In the genomic region with DNA sequence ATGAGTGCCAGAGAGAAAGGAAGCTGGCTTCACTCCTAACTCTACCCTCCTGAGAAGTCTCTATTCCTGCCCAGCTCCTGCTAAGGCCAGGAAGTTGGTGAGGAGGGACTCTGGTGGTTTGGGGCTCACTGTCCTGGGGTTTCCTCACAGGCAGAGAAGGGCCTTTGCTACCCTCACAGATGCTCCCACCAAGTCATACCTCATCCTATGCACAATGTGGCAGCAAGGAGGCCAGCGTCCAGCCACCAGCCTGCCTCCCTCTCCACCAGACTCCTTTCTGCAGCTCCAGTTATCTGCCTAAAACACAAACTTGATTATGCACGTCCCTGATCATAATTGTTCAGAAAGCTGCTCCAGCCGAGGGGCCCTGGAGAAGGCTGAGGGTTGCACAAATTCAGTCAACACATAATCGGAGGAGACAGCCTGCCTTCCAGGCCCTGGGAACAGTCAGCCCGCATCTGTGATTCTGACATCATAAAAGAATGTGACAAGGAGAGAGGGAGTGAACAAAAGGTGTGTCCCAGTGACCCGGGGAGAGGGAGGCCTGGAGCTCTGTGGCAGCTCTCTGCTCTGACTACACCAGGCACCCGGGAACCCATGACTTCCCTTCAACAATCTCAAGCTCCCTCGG, we compare ENCODE assay signal across 9 cellular contexts. TPM values are rescaled to one million over a fixed set of nuclear protein-coding genes. Genes with fewer than 3 reads are reported as not detected.
A peak's percentile ranks its signal among the peaks of the same experiment; 100 is the strongest.
DNase-seq lines count a peak whose midpoint lies in the region; ATAC-seq and TF ChIP-seq lines count a peak whose summit lies in the region.
"Had no signal": no experiment of that assay in that cellular context is flagged by ENCODE, and none has a peak within 500 bp of the region (broad histone marks: within the 10 kb centered on the region; RNA-seq: fewer than 3 reads in every experiment).

No MANE protein-coding gene starts in this region.

- TF ChIP-seq CTCF in PC-3 (conservative IDR thresholded peaks at IDR 0.05; ENCODE audit: low read depth, low read length) (no peak), thyroid gland (IDR thresholded peaks at IDR 0.05) (no peak)

- DNase-seq in PC-3, result peak; percentile 13
- peak; percentile 68 for DNase-seq in dedifferentiated amniotic fluid mesenchymal stem cell (ENCODE audit: extremely low spot score)
- DNase-seq in mesenchymal stem cell, result peak; percentile 91
- DNase-seq in thyroid gland, result no peak
- no peak for DNase-seq in NCI-H146 (lab: John Stamatoyannopoulos, UW)
- DNase-seq in NCI-H146 treated with DMSO at 0.1 percent for 48 hours (lab: John Stamatoyannopoulos, UW; ENCODE audit: unreplicated experiment), result no peak
- DNase-seq in naive thymus-derived CD4-positive, alpha-beta T cell, result no peak
- no peak for DNase-seq in germinal center (ENCODE audit: low spot score)
- DNase-seq: activated B cell treated with CpG ODN at 0.5 μM for 24 hours had no signal

- H4K8ac ChIP-seq in mesenchymal stem cell (ENCODE audit: low read length), result peak overlapping the region; percentile 85

- peaks cover 22% of the 10 kb centered on the region for H3K79me1 ChIP-seq in mesenchymal stem cell (replicated peaks; ENCODE audit: low read length, poor library complexity, severe bottlenecking)

- H3K27me3 ChIP-seq in PC-3 (ENCODE audit: low read length), result no peaks in the 10 kb centered on the region
- no peaks in the 10 kb centered on the region for H3K27me3 ChIP-seq in mesenchymal stem cell (ENCODE audit: control insufficient read depth in 1 of 2, insufficient read depth in 1 of 2, low read length in 2 of 2)
- H3K27me3 ChIP-seq in thyroid gland, result no peaks in the 10 kb centered on the region
- no peaks in the 10 kb centered on the region for H3K27me3 ChIP-seq in naive thymus-derived CD4-positive, alpha-beta T cell (ENCODE audit: control insufficient read depth in 2 of 2, insufficient read depth in 2 of 2, low read length in 2 of 2)

- no peak overlapping the region for H3K4me2 ChIP-seq in PC-3 (ENCODE audit: low read length)
- no peak overlapping the region for H3K4me2 ChIP-seq in mesenchymal stem cell (ENCODE audit: low read length, poor library complexity, severe bottlenecking)

- peak overlapping the region; percentile 75 to 96 for H3K4ac ChIP-seq in mesenchymal stem cell (ENCODE audit: low read depth in 1 of 2, low read length in 2 of 2)

- CTCF ChIA-PET in PC-3 (lab: Charles Lee), result interaction anchor here (0.9 kb wide), 1 partner anchor 9 kb away, joined by 4 read pairs; no protein-coding TSS in a partner anchor
- CTCF ChIA-PET in naive thymus-derived CD4-positive, alpha-beta T cell (lab: Charles Lee), result no interaction called here

- peak overlapping the region; percentile 99 for H2AK5ac ChIP-seq in mesenchymal stem cell (ENCODE audit: low read length, severe bottlenecking)

- WGBS in mesenchymal stem cell, result 25% methylated on average over 7 of the region's 8 CpGs
- 69 to 70% methylated on average over 7 to 8 of the region's 8 CpGs for WGBS in thyroid gland, 2 donors

- H3K4me1 ChIP-seq in PC-3 (ENCODE audit: insufficient read depth, low read length) (peaks cover 71% of the 10 kb centered on the region), mesenchymal stem cell (ENCODE audit: control insufficient read depth, insufficient read depth, low read depth, low read length) (peaks cover 50% of the 10 kb centered on the region), thyroid gland (peaks cover 9 to 38% of the 10 kb centered on the region in 2 donors)
- no peaks in the 10 kb centered on the region for H3K4me1 ChIP-seq in naive thymus-derived CD4-positive, alpha-beta T cell (ENCODE audit: control insufficient read depth in 2 of 2, insufficient read depth in 2 of 2, low read length in 2 of 2)

- POLR2A ChIA-PET in PC-3 (lab: Charles Lee; ENCODE audit: unreplicated experiment), result no interaction called here
- POLR2A ChIA-PET in naive thymus-derived CD4-positive, alpha-beta T cell (lab: Charles Lee), result no interaction called here

- H3K27ac Mint-ChIP-seq in naive thymus-derived CD4-positive, alpha-beta T cell, result no peak overlapping the region
- H3K27ac Mint-ChIP-seq: activated B cell treated with CpG ODN at 0.5 μM for 24 hours had no signal

- H3K9me2 ChIP-seq in PC-3 (replicated peaks; ENCODE audit: low read length), result no peaks in the 10 kb centered on the region

- no peak for ATAC-seq in PC-3
- ATAC-seq in naive thymus-derived CD4-positive, alpha-beta T cell, result no peak

- H3K18ac ChIP-seq in mesenchymal stem cell (ENCODE audit: low read depth in 1 of 2, low read length in 2 of 2), result peak overlapping the region; percentile 75 to 97

- H4K91ac ChIP-seq in mesenchymal stem cell (ENCODE audit: low read length), result peak overlapping the region; percentile 71

- H3K27me3 Mint-ChIP-seq in naive thymus-derived CD4-positive, alpha-beta T cell, result peaks cover 0 to 9% (median 0%) of the 10 kb centered on the region in 5 donors

- no peak overlapping the region for H2AFZ ChIP-seq in PC-3 (ENCODE audit: low read length)
- no peak overlapping the region for H2AFZ ChIP-seq in mesenchymal stem cell (ENCODE audit: low read depth, low read length)

- no peak overlapping the region for H3K9ac ChIP-seq in PC-3 (ENCODE audit: low read length)
- H3K9ac ChIP-seq in mesenchymal stem cell (ENCODE audit: low read length), result peak overlapping the region; percentile 2

- no peaks in the 10 kb centered on the region for H4K20me1 ChIP-seq in PC-3 (ENCODE audit: low read length)

- H3K27ac ChIP-seq in PC-3 (ENCODE audit: low read length) (peak overlapping the region; percentile 11; the same call in 1 of the 2 replicates), mesenchymal stem cell (ENCODE audit: low read length, poor library complexity, severe bottlenecking) (peak overlapping the region; percentile 55), thyroid gland (peak overlapping the region in 2 of 3 donors; percentile 66 to 68)
- no peak overlapping the region for H3K27ac ChIP-seq in naive thymus-derived CD4-positive, alpha-beta T cell (ENCODE audit: low read depth, low read length)

- TF ChIP-seq POLR2A in thyroid gland (IDR thresholded peaks at IDR 0.05), result no peak

- peak overlapping the region; percentile 4 for H2BK5ac ChIP-seq in mesenchymal stem cell (ENCODE audit: low read depth, low read length, poor library complexity, severe bottlenecking)

- peak overlapping the region; percentile 4 to 91 for H2BK12ac ChIP-seq in mesenchymal stem cell (ENCODE audit: low read length in 2 of 2)

- peak overlapping the region; percentile 93 for H2BK120ac ChIP-seq in mesenchymal stem cell (ENCODE audit: low read depth, low read length)

- intact Hi-C loops in PC-3 (cut with micrococcal nuclease), result no loop called here
- intact Hi-C loops in thyroid gland (cut with DNase I), result no loop called here
- intact Hi-C loops in naive thymus-derived CD4-positive, alpha-beta T cell (cut with micrococcal nuclease), result no loop called here

- no peaks in the 10 kb centered on the region for H3F3A ChIP-seq in PC-3 (ENCODE audit: low read length, unreplicated experiment)

- no TSS peak for BruUV-seq in PC-3 (replicated peaks; lab: Mats Ljungman, UMichigan)

- no peaks in the 10 kb centered on the region for H3K9me3 Mint-ChIP-seq in naive thymus-derived CD4-positive, alpha-beta T cell

- peak overlapping the region in 1 of 2 experiments; percentile 82 for H3K14ac ChIP-seq in mesenchymal stem cell (ENCODE audit: low read length in 2 of 2)

- H3K36me3 Mint-ChIP-seq in naive thymus-derived CD4-positive, alpha-beta T cell, result no peaks in the 10 kb centered on the region

- H3K4me1 Mint-ChIP-seq in naive thymus-derived CD4-positive, alpha-beta T cell, result peaks cover 4 to 7% (median 5%) of the 10 kb centered on the region in 7 donors
- H3K4me1 Mint-ChIP-seq: activated B cell treated with CpG ODN at 0.5 μM for 24 hours had no signal

- H3K9me3 ChIP-seq in PC-3 (ENCODE audit: low read length), result no peaks in the 10 kb centered on the region
- peaks cover 4% of the 10 kb centered on the region for H3K9me3 ChIP-seq in mesenchymal stem cell (ENCODE audit: control insufficient read depth, low read length)
- H3K9me3 ChIP-seq in thyroid gland, result no peaks in the 10 kb centered on the region
- no peaks in the 10 kb centered on the region for H3K9me3 ChIP-seq in naive thymus-derived CD4-positive, alpha-beta T cell (ENCODE audit: control insufficient read depth in 2 of 3, low read length in 3 of 3)

- H3K4me3 Mint-ChIP-seq in naive thymus-derived CD4-positive, alpha-beta T cell, result no peak overlapping the region
- H3K4me3 Mint-ChIP-seq: activated B cell treated with CpG ODN at 0.5 μM for 24 hours had no signal

- H3K23ac ChIP-seq in mesenchymal stem cell (ENCODE audit: low read length in 2 of 2), result no peak overlapping the region

- H3K36me3 ChIP-seq in PC-3 (ENCODE audit: low read depth, low read length), result no peaks in the 10 kb centered on the region
- peaks cover 0 to 36% of the 10 kb centered on the region in 2 experiments for H3K36me3 ChIP-seq in mesenchymal stem cell (ENCODE audit: control insufficient read depth in 1 of 2, insufficient read depth in 2 of 2, low read depth in 1 of 2, low read length in 2 of 2)
- H3K36me3 ChIP-seq in thyroid gland, result no peaks in the 10 kb centered on the region
- H3K36me3 ChIP-seq in naive thymus-derived CD4-positive, alpha-beta T cell (ENCODE audit: control insufficient read depth in 2 of 3, insufficient read depth in 3 of 3, low read length in 3 of 3), result no peaks in the 10 kb centered on the region

- peak overlapping the region; percentile 0 for H2BK15ac ChIP-seq in mesenchymal stem cell (ENCODE audit: low read depth, poor library complexity, severe bottlenecking)

- no peak overlapping the region for H3K4me3 ChIP-seq in PC-3 (ENCODE audit: low read length)
- H3K4me3 ChIP-seq in mesenchymal stem cell (ENCODE audit: insufficient read depth in 1 of 2, low read depth in 1 of 2, low read length in 2 of 2), result no peak overlapping the region
- H3K4me3 ChIP-seq in thyroid gland (replicated peaks in 1 of 3), result no peak overlapping the region
- no peak overlapping the region for H3K4me3 ChIP-seq in naive thymus-derived CD4-positive, alpha-beta T cell (ENCODE audit: low read length)

- no peaks in the 10 kb centered on the region for H3K79me2 ChIP-seq in PC-3 (ENCODE audit: low read length)

RNA-seq across cellular contexts. Expression of a gene that starts 28.8 kb away (rescaled TPM):
- total RNA-seq in PC-3 (2014; rRNA removed), result 0.07 and 0.35 TPM in 2 replicates
- 686 TPM for polyA plus RNA-seq in mesenchymal stem cell (2013, experiment 1 of 2)
- polyA plus RNA-seq in mesenchymal stem cell (2013, experiment 2 of 2), result 701 TPM
- 10 to 100 TPM; 15.1 to 72.0 (median 27.3) TPM for total RNA-seq in thyroid gland
- 1 to 10 TPM in 1 of 5 experiments, under 1 TPM in 1, not detected in 3; 0.32 to 1.4 TPM for total RNA-seq in naive thymus-derived CD4-positive, alpha-beta T cell
- under 1 TPM in 1 of 2 donors, not detected in 1; 0.38 TPM for polyA plus RNA-seq in naive thymus-derived CD4-positive, alpha-beta T cell
- total RNA-seq: activated B cell treated with CpG ODN at 0.5 μM for 24 hours had no signal

Comparison
In these comparisons a context has a peak if more than half of its experiments do, and no peak if none do; other contexts are left out.
1. DNase-seq: peak in PC-3 (single experiment), dedifferentiated amniotic fluid mesenchymal stem cell (single experiment) and mesenchymal stem cell (single experiment); none in thyroid gland (0 of 2), NCI-H146 (single experiment), NCI-H146 treated with DMSO at 0.1 percent for 48 hours (single experiment), naive thymus-derived CD4-positive, alpha-beta T cell (0 of 9) and germinal center (single experiment).
2. RNA of a gene that starts 28.8 kb away (total RNA-seq): 15.1 to 72.0 TPM in thyroid gland; 0.07 to 0.35 TPM in PC-3 and 0.32 to 1.4 TPM in naive thymus-derived CD4-positive, alpha-beta T cell; every median in the first group is over 4 times any median in the second.